In genomic region chr15:52206446-52206845, GRCh38 we compare ENCODE assay signal across 14 cellular contexts. TPM values are rescaled to one million over a fixed set of nuclear protein-coding genes. Genes with fewer than 3 reads are reported as not detected.
DNase-seq lines count a peak whose midpoint lies in the region; ATAC-seq and TF ChIP-seq lines count a peak whose summit lies in the region.
"Had no signal": no experiment of that assay in that cellular context is flagged by ENCODE, and none has a peak within 500 bp of the region (broad histone marks: within the 10 kb centered on the region; RNA-seq: fewer than 3 reads in every experiment).

No MANE protein-coding gene starts in this region.

- CTCF ChIA-PET in SK-N-SH (lab: Yijun Ruan, JAX), result interaction anchor here (1.2 to 2.0 kb wide), 2 partner anchors 21 to 22 kb away, joined by 3 to 8 read pairs; no protein-coding TSS in a partner anchor
- CTCF ChIA-PET in naive thymus-derived CD4-positive, alpha-beta T cell (lab: Charles Lee), result interaction anchor here (1.3 kb wide), 1 partner anchor 21 kb away, joined by 3 read pairs; no protein-coding TSS in a partner anchor

- H3K4me3 Mint-ChIP-seq in memory B cell, result no peak overlapping the region
- no peak overlapping the region for H3K4me3 Mint-ChIP-seq in naive thymus-derived CD4-positive, alpha-beta T cell

- intact Hi-C loops in naive thymus-derived CD4-positive, alpha-beta T cell (cut with micrococcal nuclease), result no loop called here

- no peak for DNase-seq in SK-N-SH
- DNase-seq in WERI-Rb-1, result peak; percentile 61
- DNase-seq in memory B cell (ENCODE audit: low spot score in 2 of 2), result no peak
- DNase-seq in glomerular visceral epithelial cell (ENCODE audit: extremely low spot score), result no peak
- DNase-seq in naive thymus-derived CD4-positive, alpha-beta T cell, result no peak
- DNase-seq: C1 segment of cervical spinal cord, NCI-H1417, NCI-H1930, NCI-H510A, SIG-M5, SW 1271 had no signal

- peaks cover 0 to 6% of the 10 kb centered on the region in 2 experiments; a peak in 2 of 4 replicates for H3K4me1 ChIP-seq in SK-N-SH (ENCODE audit: control insufficient read depth in 1 of 2, insufficient read depth in 2 of 2, low read depth in 1 of 2, low read length in 1 of 2)
- H3K4me1 ChIP-seq in naive thymus-derived CD4-positive, alpha-beta T cell (ENCODE audit: control insufficient read depth in 2 of 2, insufficient read depth in 2 of 2, low read length in 2 of 2), result no peaks in the 10 kb centered on the region

- H3K9me3 Mint-ChIP-seq in memory B cell, result no peaks in the 10 kb centered on the region
- H3K9me3 Mint-ChIP-seq in naive thymus-derived CD4-positive, alpha-beta T cell, result no peaks in the 10 kb centered on the region

- 81% methylated on average over 2 of the region's 2 CpGs for WGBS in SK-N-SH (ENCODE audit: low lambda C conversion rate)

- H3K9me2 ChIP-seq in SK-N-SH, result no peaks in the 10 kb centered on the region

- peaks cover 8% of the 10 kb centered on the region for H3K36me3 Mint-ChIP-seq in memory B cell
- H3K36me3 Mint-ChIP-seq in naive thymus-derived CD4-positive, alpha-beta T cell, result peaks cover 0 to 5% (median 0%) of the 10 kb centered on the region in 5 donors

- H3K36me3 ChIP-seq in SK-N-SH (replicated peaks in 1 of 2; ENCODE audit: control insufficient read depth in 1 of 2, insufficient read depth in 2 of 2, low read length in 1 of 2) (no peaks in the 10 kb centered on the region), WERI-Rb-1 (peaks cover 7% of the 10 kb centered on the region)
- H3K36me3 ChIP-seq in naive thymus-derived CD4-positive, alpha-beta T cell (ENCODE audit: control insufficient read depth in 2 of 3, insufficient read depth in 3 of 3, low read length in 3 of 3), result no peaks in the 10 kb centered on the region

- POLR2A ChIA-PET in SK-N-SH (lab: Yijun Ruan, JAX), result no interaction called here
- POLR2A ChIA-PET in naive thymus-derived CD4-positive, alpha-beta T cell (lab: Charles Lee), result interaction anchor here (0.7 to 1.1 kb wide), 2 partner anchors 22 to 241 kb away, joined by 3 to 4 read pairs; no protein-coding TSS in a partner anchor

- H3F3A ChIP-seq in SK-N-SH (replicated peaks; ENCODE audit: insufficient read depth), result peaks cover 2% of the 10 kb centered on the region

- no peaks in the 10 kb centered on the region for H3K79me2 ChIP-seq in SK-N-SH (ENCODE audit: insufficient read depth)

- H3K4me2 ChIP-seq in SK-N-SH, result no peak overlapping the region

- H3K9ac ChIP-seq in SK-N-SH, result no peak overlapping the region

- ATAC-seq in SK-N-SH treated with all-trans-retinoic acid at 6 μM for 48 hours (no peak; the same call in 1 of the 3 replicates), memory B cell (ENCODE audit: low read depth) (no peak), GM18511 (IDR thresholded peaks at IDR 0.05; ENCODE audit: unreplicated experiment) (no peak), GM18867 (IDR thresholded peaks at IDR 0.05; ENCODE audit: unreplicated experiment) (no peak)
- no peak for ATAC-seq in naive thymus-derived CD4-positive, alpha-beta T cell

- no peak for TF ChIP-seq EP300 in SK-N-SH (IDR thresholded peaks at IDR 0.05; ENCODE audit: borderline replicate concordance in 1 of 2, low read depth in 1 of 2, low read length in 1 of 2)

- no peaks in the 10 kb centered on the region for H3K27me3 Mint-ChIP-seq in memory B cell
- no peaks in the 10 kb centered on the region for H3K27me3 Mint-ChIP-seq in naive thymus-derived CD4-positive, alpha-beta T cell

- no peak overlapping the region for H3K27ac ChIP-seq in SK-N-SH (ENCODE audit: low read depth in 2 of 2, low read length in 1 of 2)
- no peak overlapping the region for H3K27ac ChIP-seq in WERI-Rb-1
- no peak overlapping the region for H3K27ac ChIP-seq in naive thymus-derived CD4-positive, alpha-beta T cell (ENCODE audit: low read depth, low read length)

- H3K27me3 ChIP-seq in SK-N-SH (ENCODE audit: insufficient read depth) (no peaks in the 10 kb centered on the region), WERI-Rb-1 (ENCODE audit: insufficient read depth, low read depth, severe bottlenecking) (no peaks in the 10 kb centered on the region)
- H3K27me3 ChIP-seq in naive thymus-derived CD4-positive, alpha-beta T cell (ENCODE audit: control insufficient read depth in 2 of 2, insufficient read depth in 2 of 2, low read length in 2 of 2), result no peaks in the 10 kb centered on the region

- H4K20me1 ChIP-seq in SK-N-SH (ENCODE audit: insufficient read depth), result no peaks in the 10 kb centered on the region

- H3K4me3 ChIP-seq in SK-N-SH (ENCODE audit: low read depth in 2 of 2, low read length in 1 of 2) (no peak overlapping the region), WERI-Rb-1 (ENCODE audit: low read depth, low read length) (no peak overlapping the region)
- no peak overlapping the region for H3K4me3 ChIP-seq in naive thymus-derived CD4-positive, alpha-beta T cell (ENCODE audit: low read length)

- H3K9me3 ChIP-seq in SK-N-SH, result no peaks in the 10 kb centered on the region
- no peaks in the 10 kb centered on the region for H3K9me3 ChIP-seq in WERI-Rb-1 (ENCODE audit: severe bottlenecking)
- H3K9me3 ChIP-seq in naive thymus-derived CD4-positive, alpha-beta T cell (ENCODE audit: control insufficient read depth in 2 of 3, low read length in 3 of 3), result no peaks in the 10 kb centered on the region

- no peak for TF ChIP-seq RAD21 in SK-N-SH (IDR thresholded peaks at IDR 0.05; ENCODE audit: low read length)

- peak overlapping the region; percentile 44 for H2AFZ ChIP-seq in SK-N-SH (ENCODE audit: low read depth)

- TF ChIP-seq CTCF in SK-N-SH (IDR thresholded peaks at IDR 0.05), result no peak
- TF ChIP-seq CTCF in WERI-Rb-1 (IDR thresholded peaks at IDR 0.05; ENCODE audit: low read depth, low read length), result peak; percentile 15; the same call in 1 of the 2 replicates

- H3K4me1 Mint-ChIP-seq in memory B cell, result peaks cover 5% of the 10 kb centered on the region
- H3K4me1 Mint-ChIP-seq in naive thymus-derived CD4-positive, alpha-beta T cell, result peaks cover 0 to 6% (median 0%) of the 10 kb centered on the region in 7 donors

- H3K27ac Mint-ChIP-seq in memory B cell, result peak overlapping the region; percentile 48
- peak overlapping the region in 1 of 9 donors; percentile 41 for H3K27ac Mint-ChIP-seq in naive thymus-derived CD4-positive, alpha-beta T cell

TF ChIP-seq in SK-N-SH, 30 proteins besides CTCF, POLR2A, EP300 and RAD21:
- no peak for TF ChIP-seq POLR2AphosphoS5 (IDR thresholded peaks at IDR 0.05; ENCODE audit: low read depth, low read length)
- TF ChIP-seq GABPA (IDR thresholded peaks at IDR 0.05; ENCODE audit: low read depth), result no peak
- no peak for TF ChIP-seq TEAD4 (IDR thresholded peaks at IDR 0.05; ENCODE audit: borderline replicate concordance, insufficient read depth)
- no peak for TF ChIP-seq RCOR1 (IDR thresholded peaks at IDR 0.05; ENCODE audit: low read length)
- no peak for TF ChIP-seq FOXM1 (IDR thresholded peaks at IDR 0.05; ENCODE audit: low read depth)
- no peak for TF ChIP-seq ELF1 (IDR thresholded peaks at IDR 0.05)
- no peak for TF ChIP-seq SIN3A (IDR thresholded peaks at IDR 0.05; ENCODE audit: borderline replicate concordance, low read depth, low read length)
- no peak for TF ChIP-seq TAF1 (IDR thresholded peaks at IDR 0.05; ENCODE audit: borderline replicate concordance, low read depth, low read length)
- no peak for TF ChIP-seq CHD2 (IDR thresholded peaks at IDR 0.05; ENCODE audit: low read length, partially characterized antibody)
- no peak for TF ChIP-seq GATA2 (CRISPR knock-in tag; IDR thresholded peaks at IDR 0.05)

TF ChIP-seq in SK-N-SH treated with all-trans-retinoic acid at 6 μM for 48 hours, 23 proteins besides CTCF, POLR2A, EP300 and RAD21 (continues in another document):
- no peak for TF ChIP-seq CREB5 (CRISPR knock-in tag; IDR thresholded peaks at IDR 0.05; ENCODE audit: low read depth)
- TF ChIP-seq, protein P1, sequence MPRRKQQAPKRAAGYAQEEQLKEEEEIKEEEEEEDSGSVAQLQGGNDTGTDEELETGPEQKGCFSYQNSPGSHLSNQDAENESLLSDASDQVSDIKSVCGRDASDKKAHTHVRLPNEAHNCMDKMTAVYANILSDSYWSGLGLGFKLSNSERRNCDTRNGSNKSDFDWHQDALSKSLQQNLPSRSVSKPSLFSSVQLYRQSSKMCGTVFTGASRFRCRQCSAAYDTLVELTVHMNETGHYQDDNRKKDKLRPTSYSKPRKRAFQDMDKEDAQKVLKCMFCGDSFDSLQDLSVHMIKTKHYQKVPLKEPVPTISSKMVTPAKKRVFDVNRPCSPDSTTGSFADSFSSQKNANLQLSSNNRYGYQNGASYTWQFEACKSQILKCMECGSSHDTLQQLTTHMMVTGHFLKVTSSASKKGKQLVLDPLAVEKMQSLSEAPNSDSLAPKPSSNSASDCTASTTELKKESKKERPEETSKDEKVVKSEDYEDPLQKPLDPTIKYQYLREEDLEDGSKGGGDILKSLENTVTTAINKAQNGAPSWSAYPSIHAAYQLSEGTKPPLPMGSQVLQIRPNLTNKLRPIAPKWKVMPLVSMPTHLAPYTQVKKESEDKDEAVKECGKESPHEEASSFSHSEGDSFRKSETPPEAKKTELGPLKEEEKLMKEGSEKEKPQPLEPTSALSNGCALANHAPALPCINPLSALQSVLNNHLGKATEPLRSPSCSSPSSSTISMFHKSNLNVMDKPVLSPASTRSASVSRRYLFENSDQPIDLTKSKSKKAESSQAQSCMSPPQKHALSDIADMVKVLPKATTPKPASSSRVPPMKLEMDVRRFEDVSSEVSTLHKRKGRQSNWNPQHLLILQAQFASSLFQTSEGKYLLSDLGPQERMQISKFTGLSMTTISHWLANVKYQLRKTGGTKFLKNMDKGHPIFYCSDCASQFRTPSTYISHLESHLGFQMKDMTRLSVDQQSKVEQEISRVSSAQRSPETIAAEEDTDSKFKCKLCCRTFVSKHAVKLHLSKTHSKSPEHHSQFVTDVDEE (CRISPR knock-in tag; IDR thresholded peaks at IDR 0.05), result no peak

RNA-seq across cellular contexts. Expression of gene GNB5, which starts 15.3 kb away (rescaled TPM):
- 73.7 and 75.9 TPM in 2 replicates for polyA plus RNA-seq in SK-N-SH (2012; rRNA removed)
- 56.1 and 71.8 TPM in 2 replicates for polyA plus RNA-seq in SK-N-SH (2012; cell fraction: cytosol; rRNA removed)
- polyA plus RNA-seq in SK-N-SH (2012; cell fraction: nucleus; rRNA removed), result 50.7 and 59.4 TPM in 2 replicates
- 10 to 100 TPM; 35.9 to 80.0 (median 50.7) TPM for total RNA-seq in naive thymus-derived CD4-positive, alpha-beta T cell
- polyA plus RNA-seq in naive thymus-derived CD4-positive, alpha-beta T cell, result 10 to 100 TPM; 35.1 to 49.0 TPM
